ENCODE assay signal across 17 cellular contexts in the genomic region with DNA sequence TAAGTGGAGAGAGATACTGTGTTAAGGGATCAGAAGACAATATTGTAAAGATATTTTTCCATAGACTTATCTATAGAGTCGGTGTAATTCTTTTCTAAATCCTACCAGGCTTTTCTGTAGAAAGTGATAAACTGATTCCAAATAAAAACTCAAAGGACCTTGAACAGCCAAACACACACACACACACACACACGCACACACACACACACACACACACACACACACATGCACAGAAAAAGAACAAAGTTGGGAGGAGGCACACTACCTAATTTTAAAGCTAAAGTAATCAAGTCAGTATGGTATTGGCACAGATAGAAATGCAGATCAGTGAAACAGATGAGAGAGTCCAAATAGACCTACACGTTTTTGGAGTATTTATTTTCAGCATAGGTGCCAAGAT.
DNase-seq lines count a peak whose midpoint lies in the region; ATAC-seq and TF ChIP-seq lines count a peak whose summit lies in the region.
"Had no signal": no experiment of that assay in that cellular context is flagged by ENCODE, and none has a peak within 500 bp of the region (broad histone marks: within the 10 kb centered on the region; RNA-seq: fewer than 3 reads in every experiment).

No MANE protein-coding gene starts in this region.

- POLR2A ChIA-PET in HEK293 (lab: Yijun Ruan, JAX) (no interaction called here), PC-9 (lab: Charles Lee; ENCODE audit: unreplicated experiment) (no interaction called here)

- no peaks in the 10 kb centered on the region for H4K20me1 ChIP-seq in PC-9 (ENCODE audit: insufficient read depth)
- H4K20me1 ChIP-seq: BLaER1 had no signal

- no peaks in the 10 kb centered on the region for H3K9me3 Mint-ChIP-seq in progenitor cell of endocrine pancreas (ENCODE audit: low read depth)
- H3K9me3 Mint-ChIP-seq: CD8-positive, alpha-beta memory T cell had no signal

- no TSS peak for BruUV-seq in PC-9 (replicated peaks; lab: Mats Ljungman, UMichigan)

- CTCF ChIA-PET in HEK293 (lab: Yijun Ruan, JAX) (interaction anchor here (1.7 kb wide), 1 partner anchor 213 kb away, joined by 4 read pairs; no protein-coding TSS in a partner anchor), PC-9 (lab: Charles Lee) (no interaction called here)

- no peak overlapping the region for H2AFZ ChIP-seq in PC-9

- H3K4me3 Mint-ChIP-seq in progenitor cell of endocrine pancreas (ENCODE audit: low read depth) = no peak overlapping the region
- H3K4me3 Mint-ChIP-seq: CD14-positive monocyte; CD4-positive, alpha-beta memory T cell; CD4-positive, CD25-positive, alpha-beta regulatory T cell; CD8-positive, alpha-beta memory T cell had no signal

- ATAC-seq in left lobe of liver = peak; percentile 61

- no peaks in the 10 kb centered on the region for H3K36me3 Mint-ChIP-seq in progenitor cell of endocrine pancreas (ENCODE audit: insufficient read depth)
- H3K36me3 Mint-ChIP-seq: CD14-positive monocyte; CD4-positive, CD25-positive, alpha-beta regulatory T cell had no signal

- H3K9me2 ChIP-seq in PC-9 (ENCODE audit: insufficient read depth) = no peaks in the 10 kb centered on the region

- H3K27ac Mint-ChIP-seq in progenitor cell of endocrine pancreas = peak overlapping the region; percentile 38
- H3K27ac Mint-ChIP-seq: CD14-positive monocyte; CD4-positive, CD25-positive, alpha-beta regulatory T cell had no signal

- H3K27ac ChIP-seq in HEK293 (ENCODE audit: extremely low read depth, low read depth, low read length) (no peak overlapping the region), PC-9 (no peak overlapping the region)
- H3K27ac ChIP-seq: BLaER1 had no signal

- no peak for DNase-seq in left lobe of liver (ENCODE audit: low spot score)
- no peak for DNase-seq in progenitor cell of endocrine pancreas (ENCODE audit: low spot score, unreplicated experiment)
- no peak for DNase-seq in NCI-H510A treated with DMSO at 0.1 percent for 48 hours (lab: John Stamatoyannopoulos, UW)
- no peak for DNase-seq in PC-9
- DNase-seq: 8988T; ACHN; BE2C; C1 segment of cervical spinal cord; CD4-positive, alpha-beta memory T cell; CD4-positive, CD25-positive, alpha-beta regulatory T cell; CD8-positive, alpha-beta memory T cell; COR-L47; DMS79 treated with DMSO at 0.1 percent for 48 hours; GF-D8 had no signal

- H3K27me3 ChIP-seq in PC-9 (ENCODE audit: insufficient read depth, low read depth) = no peaks in the 10 kb centered on the region
- H3K27me3 ChIP-seq: BE2C, BLaER1 had no signal

- H3K4me1 ChIP-seq in HEK293 (ENCODE audit: control insufficient read depth, insufficient read depth, low read length) (no peaks in the 10 kb centered on the region), PC-9 (replicated peaks; ENCODE audit: insufficient read depth) (no peaks in the 10 kb centered on the region)
- H3K4me1 ChIP-seq: BE2C, BLaER1 had no signal

- TF ChIP-seq CTCF in HEK293 (tag by site-specific recombination; IDR thresholded peaks at IDR 0.05) = no peak
- no peak for TF ChIP-seq CTCF in progenitor cell of endocrine pancreas (IDR thresholded peaks at IDR 0.05; ENCODE audit: unreplicated experiment)
- no peak for TF ChIP-seq CTCF in PC-9 (conservative IDR thresholded peaks at IDR 0.05)

- H3K36me3 ChIP-seq in HEK293 (ENCODE audit: control insufficient read depth in 2 of 2, insufficient read depth in 1 of 2, low read length in 2 of 2) (no peaks in the 10 kb centered on the region), PC-9 (ENCODE audit: low read depth) (no peaks in the 10 kb centered on the region)
- H3K36me3 ChIP-seq: BE2C, BLaER1 had no signal

- no peaks in the 10 kb centered on the region for H3K27me3 Mint-ChIP-seq in progenitor cell of endocrine pancreas
- H3K27me3 Mint-ChIP-seq: CD4-positive, alpha-beta memory T cell; CD4-positive, CD25-positive, alpha-beta regulatory T cell; CD8-positive, alpha-beta memory T cell had no signal

- intact Hi-C loops in PC-9 (cut with micrococcal nuclease; ENCODE audit: unreplicated experiment) = no loop called here

- H3K4me3 ChIP-seq in HEK293 (ENCODE audit: low read depth, low read length) (no peak overlapping the region), PC-9 (no peak overlapping the region)
- H3K4me3 ChIP-seq: BLaER1 had no signal

- peaks cover 3% of the 10 kb centered on the region for H3K4me1 Mint-ChIP-seq in progenitor cell of endocrine pancreas (ENCODE audit: low read depth)
- H3K4me1 Mint-ChIP-seq: CD14-positive monocyte had no signal

- H3K9me3 ChIP-seq in HEK293 (ENCODE audit: control insufficient read depth, insufficient read depth, low read depth, low read length) (no peaks in the 10 kb centered on the region), PC-9 (ENCODE audit: insufficient read depth, low read depth) (no peaks in the 10 kb centered on the region)
- H3K9me3 ChIP-seq: BE2C, BLaER1 had no signal

- H3F3A ChIP-seq in PC-9 (ENCODE audit: insufficient read depth, low read depth) = no peaks in the 10 kb centered on the region

- H3K79me2 ChIP-seq in PC-9 (ENCODE audit: low read depth) = no peaks in the 10 kb centered on the region

- no peak overlapping the region for H3K4me2 ChIP-seq in PC-9
- H3K4me2 ChIP-seq: BLaER1 had no signal

TF ChIP-seq in HEK293, 187 proteins besides CTCF, POLR2A, EP300 and RAD21:
- TF ChIP-seq SP2 (tag by site-specific recombination; IDR thresholded peaks at IDR 0.05) (no peak), ZBTB17 (tag by site-specific recombination; IDR thresholded peaks at IDR 0.05) (0 out of 2 replicates have a peak, but pooled peaks have one; percentile 12), TCF7L2 (IDR thresholded peaks at IDR 0.05; ENCODE audit: borderline replicate concordance, low read depth, low read length) (no peak), ZFHX2 (tag by site-specific recombination; conservative IDR thresholded peaks at IDR 0.05) (no peak)
- TF ChIP-seq, protein P1, sequence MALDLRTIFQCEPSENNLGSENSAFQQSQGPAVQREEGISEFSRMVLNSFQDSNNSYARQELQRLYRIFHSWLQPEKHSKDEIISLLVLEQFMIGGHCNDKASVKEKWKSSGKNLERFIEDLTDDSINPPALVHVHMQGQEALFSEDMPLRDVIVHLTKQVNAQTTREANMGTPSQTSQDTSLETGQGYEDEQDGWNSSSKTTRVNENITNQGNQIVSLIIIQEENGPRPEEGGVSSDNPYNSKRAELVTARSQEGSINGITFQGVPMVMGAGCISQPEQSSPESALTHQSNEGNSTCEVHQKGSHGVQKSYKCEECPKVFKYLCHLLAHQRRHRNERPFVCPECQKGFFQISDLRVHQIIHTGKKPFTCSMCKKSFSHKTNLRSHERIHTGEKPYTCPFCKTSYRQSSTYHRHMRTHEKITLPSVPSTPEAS (tag by site-specific recombination; IDR thresholded peaks at IDR 0.05) = peak; percentile 70
TF ChIP-seq in HEK293: peak in this region for 2.
